17 cellular contexts compared by ENCODE assay signal in genomic region chr15:38685686-38686339, GRCh38.
DNase-seq lines count a peak whose midpoint lies in the region; ATAC-seq lines count a peak whose summit lies in the region.
"Had no signal": no experiment of that assay in that cellular context is flagged by ENCODE, and none has a peak within 500 bp of the region (broad histone marks: within the 10 kb centered on the region; RNA-seq: fewer than 3 reads in every experiment).

No MANE protein-coding gene starts in this region.

- H3K4me1 Mint-ChIP-seq in activated naive CD4-positive, alpha-beta T cell treated with anti-CD3 and anti-CD28 coated beads for 36 hours (ENCODE audit: low read depth): peaks cover 87% of the 10 kb centered on the region
- H3K4me1 Mint-ChIP-seq in T-helper 2 cell treated with Interferon-gamma antibody and Interleukin-4, amounts not matched to agents 5 μg/mL and 100 μg/mL, for 36 hours (ENCODE audit: low read depth): peaks cover 80% of the 10 kb centered on the region
- H3K4me1 Mint-ChIP-seq in activated naive CD8-positive, alpha-beta T cell treated with anti-CD3 and anti-CD28 coated beads, Interleukin-2, amount 50 U/mL, for 24 hours: peaks cover 93% of the 10 kb centered on the region
- peaks cover 89% of the 10 kb centered on the region for H3K4me1 Mint-ChIP-seq in stimulated activated effector memory CD8-positive, alpha-beta T cell treated with anti-CD3 and anti-CD28 coated beads, Interleukin-12 subunit alpha, Interleukin-12 subunit beta, amount 100 ng/mL, for 72 hours

- H3K27ac Mint-ChIP-seq in activated naive CD4-positive, alpha-beta T cell treated with anti-CD3 and anti-CD28 coated beads for 36 hours: peak overlapping the region; percentile 81
- peak overlapping the region; percentile 92 for H3K27ac Mint-ChIP-seq in T-helper 2 cell treated with Interferon-gamma antibody and Interleukin-4, amounts not matched to agents 5 μg/mL and 100 μg/mL, for 36 hours
- peak overlapping the region; percentile 83 for H3K27ac Mint-ChIP-seq in activated naive CD8-positive, alpha-beta T cell treated with anti-CD3 and anti-CD28 coated beads, Interleukin-2, amount 50 U/mL, for 24 hours
- H3K27ac Mint-ChIP-seq in stimulated activated effector memory CD8-positive, alpha-beta T cell treated with anti-CD3 and anti-CD28 coated beads, Interleukin-12 subunit alpha, Interleukin-12 subunit beta, amount 100 ng/mL, for 72 hours: peak overlapping the region; percentile 94
- H3K27ac Mint-ChIP-seq: CD14-positive monocyte had no signal

- CTCF ChIA-PET in activated naive CD4-positive, alpha-beta T cell treated with anti-CD3 and anti-CD28 coated beads for 36 hours (lab: Charles Lee): interaction anchor here (1.0 to 18.3 kb wide), 17 partner anchors 10 to 258 kb away, joined by 3 to 352 read pairs (median 8); partner anchors contain the start of genes FAM98B and RASGRP1

- no peaks in the 10 kb centered on the region for H3K27me3 Mint-ChIP-seq in activated naive CD4-positive, alpha-beta T cell treated with anti-CD3 and anti-CD28 coated beads for 36 hours (ENCODE audit: low read depth)
- H3K27me3 Mint-ChIP-seq in T-helper 2 cell treated with Interferon-gamma antibody and Interleukin-4, amounts not matched to agents 5 μg/mL and 100 μg/mL, for 36 hours (ENCODE audit: low read depth): no peaks in the 10 kb centered on the region
- H3K27me3 Mint-ChIP-seq in activated naive CD8-positive, alpha-beta T cell treated with anti-CD3 and anti-CD28 coated beads, Interleukin-2, amount 50 U/mL, for 24 hours: no peaks in the 10 kb centered on the region

- peak; percentile 47 for DNase-seq in activated naive CD4-positive, alpha-beta T cell treated with anti-CD3 and anti-CD28 coated beads for 36 hours
- no peak for DNase-seq in activated naive CD4-positive, alpha-beta T cell (lab: John Stamatoyannopoulos, UW)
- DNase-seq in T-helper 2 cell treated with Interferon-gamma antibody and Interleukin-4, amounts not matched to agents 5 μg/mL and 100 μg/mL, for 36 hours (ENCODE audit: low spot score): no peak
- no peak for DNase-seq in activated naive CD8-positive, alpha-beta T cell treated with anti-CD3 and anti-CD28 coated beads, Interleukin-2, amount 50 U/mL, for 24 hours
- no peak for DNase-seq in stimulated activated effector memory CD8-positive, alpha-beta T cell treated with anti-CD3 and anti-CD28 coated beads, Interleukin-12 subunit alpha, Interleukin-12 subunit beta, amount 100 ng/mL, for 72 hours (ENCODE audit: low spot score in 2 of 2)
- DNase-seq in left cardiac atrium: no peak
- no peak for DNase-seq in ureter (ENCODE audit: low spot score)
- no peak for DNase-seq in stimulated activated CD4-positive, alpha-beta T cell treated with anti-CD3 and anti-CD28 coated beads, Interleukin-1b, Interleukin-23, amount 100 ng/mL, for 48 hours
- DNase-seq: DMS53; effector CD8-positive, alpha-beta T cell; esophagus squamous epithelium; left lung; NCI-H2029 treated with DMSO at 0.1 percent for 48 hours; stimulated activated CD8-positive, alpha-beta memory T cell treated with anti-CD3 and anti-CD28 coated beads, Interleukin-4, amount 100 ng/mL, for 48 hours; T-helper 9 cell; testis had no signal

- peak; percentile 11 for ATAC-seq in activated naive CD8-positive, alpha-beta T cell treated with anti-CD3 and anti-CD28 coated beads, Interleukin-2, amount 50 U/mL, for 24 hours
- no peak for ATAC-seq in stimulated activated effector memory CD8-positive, alpha-beta T cell treated with anti-CD3 and anti-CD28 coated beads, Interleukin-12 subunit alpha, Interleukin-12 subunit beta, amount 100 ng/mL, for 72 hours
- no peak for ATAC-seq in left cardiac atrium
- ATAC-seq: left lung had no signal

- intact Hi-C loops in activated naive CD4-positive, alpha-beta T cell treated with anti-CD3 and anti-CD28 coated beads for 36 hours (cut with micrococcal nuclease): loop anchor here (5.0 kb wide), 2 partner anchors 54 to 689 kb away; no protein-coding TSS in a partner anchor
- intact Hi-C loops in left cardiac atrium (cut with DNase I): no loop called here

- H3K36me3 Mint-ChIP-seq in activated naive CD4-positive, alpha-beta T cell treated with anti-CD3 and anti-CD28 coated beads for 36 hours (ENCODE audit: low read depth): no peaks in the 10 kb centered on the region
- no peaks in the 10 kb centered on the region for H3K36me3 Mint-ChIP-seq in T-helper 2 cell treated with Interferon-gamma antibody and Interleukin-4, amounts not matched to agents 5 μg/mL and 100 μg/mL, for 36 hours (ENCODE audit: low read depth)
- H3K36me3 Mint-ChIP-seq in activated naive CD8-positive, alpha-beta T cell treated with anti-CD3 and anti-CD28 coated beads, Interleukin-2, amount 50 U/mL, for 24 hours (ENCODE audit: low read depth): no peaks in the 10 kb centered on the region
- peaks cover 6% of the 10 kb centered on the region for H3K36me3 Mint-ChIP-seq in stimulated activated effector memory CD8-positive, alpha-beta T cell treated with anti-CD3 and anti-CD28 coated beads, Interleukin-12 subunit alpha, Interleukin-12 subunit beta, amount 100 ng/mL, for 72 hours
- H3K36me3 Mint-ChIP-seq: CD14-positive monocyte had no signal

- no peaks in the 10 kb centered on the region for H3K9me3 Mint-ChIP-seq in activated naive CD4-positive, alpha-beta T cell treated with anti-CD3 and anti-CD28 coated beads for 36 hours
- H3K9me3 Mint-ChIP-seq in T-helper 2 cell treated with Interferon-gamma antibody and Interleukin-4, amounts not matched to agents 5 μg/mL and 100 μg/mL, for 36 hours: no peaks in the 10 kb centered on the region
- no peaks in the 10 kb centered on the region for H3K9me3 Mint-ChIP-seq in activated naive CD8-positive, alpha-beta T cell treated with anti-CD3 and anti-CD28 coated beads, Interleukin-2, amount 50 U/mL, for 24 hours
- H3K9me3 Mint-ChIP-seq in stimulated activated effector memory CD8-positive, alpha-beta T cell treated with anti-CD3 and anti-CD28 coated beads, Interleukin-12 subunit alpha, Interleukin-12 subunit beta, amount 100 ng/mL, for 72 hours: no peaks in the 10 kb centered on the region

- peak overlapping the region; percentile 19 for H3K4me3 Mint-ChIP-seq in activated naive CD4-positive, alpha-beta T cell treated with anti-CD3 and anti-CD28 coated beads for 36 hours
- H3K4me3 Mint-ChIP-seq in T-helper 2 cell treated with Interferon-gamma antibody and Interleukin-4, amounts not matched to agents 5 μg/mL and 100 μg/mL, for 36 hours: peak overlapping the region; percentile 69
- no peak overlapping the region for H3K4me3 Mint-ChIP-seq in activated naive CD8-positive, alpha-beta T cell treated with anti-CD3 and anti-CD28 coated beads, Interleukin-2, amount 50 U/mL, for 24 hours
- peak overlapping the region; percentile 46 for H3K4me3 Mint-ChIP-seq in stimulated activated effector memory CD8-positive, alpha-beta T cell treated with anti-CD3 and anti-CD28 coated beads, Interleukin-12 subunit alpha, Interleukin-12 subunit beta, amount 100 ng/mL, for 72 hours
- H3K4me3 Mint-ChIP-seq: CD14-positive monocyte had no signal
